Comparison of ENCODE assay signal across 29 cellular contexts in genomic region chr13:111370570-111371150, GRCh38. TPM values are rescaled to one million over a fixed set of nuclear protein-coding genes. Genes with fewer than 3 reads are reported as not detected.
"Had no signal": no experiment of that assay in that cellular context is flagged by ENCODE, and none has a peak within 500 bp of the region (broad histone marks: within the 10 kb centered on the region; RNA-seq: fewer than 3 reads in every experiment).

No MANE protein-coding gene starts in this region.

- H3K27ac ChIP-seq: heart right ventricle, lower lobe of right lung, pancreas, prostate gland, sigmoid colon, stomach, testis, thyroid gland, transverse colon, upper lobe of right lung had no signal

- H3K27ac Mint-ChIP-seq: mesothelial cell of epicardium; naive B cell; natural killer cell; nephron progenitor cell; stimulated activated naive B cell treated with anti-CD40 and anti-IgM and Interleukin-4, amounts not matched to agents 10 μg/mL and 1 μg/mL and 100 μg/mL, for 72 hours had no signal

- H3K27me3 ChIP-seq: pancreas, sigmoid colon, testis, thyroid gland, transverse colon, upper lobe of right lung had no signal

- H3K9me3 ChIP-seq: heart right ventricle, lower lobe of right lung, pancreas, prostate gland, sigmoid colon, stomach, testis, thyroid gland, transverse colon, upper lobe of right lung had no signal

- H3K36me3 Mint-ChIP-seq: mesothelial cell of epicardium; natural killer cell; stimulated activated naive B cell treated with anti-CD40 and anti-IgM and Interleukin-4, amounts not matched to agents 10 μg/mL and 1 μg/mL and 100 μg/mL, for 72 hours had no signal

- H3K36me3 ChIP-seq: heart right ventricle, lower lobe of right lung, pancreas, prostate gland, sigmoid colon, stomach, thyroid gland, transverse colon, upper lobe of right lung had no signal

- DNase-seq: heart right ventricle; hippocampal formation; kidney glomerular epithelial cell; left cardiac atrium; left ventricle myocardium superior; lower lobe of right lung; mesendoderm; naive B cell; natural killer cell; nephron progenitor cell; pancreas; retina; right cardiac atrium; sigmoid colon; small intestine; stimulated activated CD4-positive, alpha-beta T cell treated with anti-CD3 and anti-CD28 coated beads, Interleukin-12 subunit alpha, Interleukin-12 subunit beta, amount 100 ng/mL, for 4 hours; stimulated activated CD4-positive, alpha-beta T cell treated with anti-CD3 and anti-CD28 coated beads, Interleukin-15, amount 100 ng/mL, for 24 hours; stimulated activated CD4-positive, alpha-beta T cell treated with anti-CD3 and anti-CD28 coated beads, Interleukin-2, amount 100 ng/mL, for 24 hours; stimulated activated CD4-positive, alpha-beta T cell treated with anti-CD3 and anti-CD28 coated beads, Interleukin-4, amount 100 ng/mL, for 1 hour; stimulated activated naive B cell treated with anti-CD40 and anti-IgM and Interleukin-4, amounts not matched to agents 10 μg/mL and 1 μg/mL and 100 μg/mL, for 72 hours; stimulated activated naive CD8-positive, alpha-beta T cell treated with anti-CD3 and anti-CD28 coated beads, Interleukin-15, Interleukin-2, amounts not matched to agents 100 U/mL and 50 U/mL, for 24 hours; stomach; testis; transverse colon; upper lobe of right lung had no signal

- H3K4me3 ChIP-seq: heart right ventricle, lower lobe of right lung, pancreas, prostate gland, sigmoid colon, stomach, testis, thyroid gland, transverse colon, upper lobe of right lung had no signal

- H3K4me1 Mint-ChIP-seq: natural killer cell had no signal

- H3K4me3 Mint-ChIP-seq: mesothelial cell of epicardium; naive B cell; natural killer cell; nephron progenitor cell; stimulated activated naive B cell treated with anti-CD40 and anti-IgM and Interleukin-4, amounts not matched to agents 10 μg/mL and 1 μg/mL and 100 μg/mL, for 72 hours had no signal

- H3K4me1 ChIP-seq: heart right ventricle, lower lobe of right lung, pancreas, prostate gland, sigmoid colon, stomach, testis, thyroid gland, transverse colon, upper lobe of right lung had no signal

- H3K9me3 Mint-ChIP-seq: mesothelial cell of epicardium, natural killer cell had no signal

- ATAC-seq: heart right ventricle; left cardiac atrium; left lobe of liver; left ventricle myocardium superior; natural killer cell; pancreas; right cardiac atrium; stimulated activated naive B cell treated with anti-CD40 and anti-IgM and Interleukin-4, amounts not matched to agents 10 μg/mL and 1 μg/mL and 100 μg/mL, for 72 hours; stimulated activated naive CD8-positive, alpha-beta T cell treated with anti-CD3 and anti-CD28 coated beads, Interleukin-15, Interleukin-2, amounts not matched to agents 100 U/mL and 50 U/mL, for 24 hours had no signal

RNA-seq across cellular contexts. Expression of gene TEX29, which starts 50.2 kb away (rescaled TPM):
- total RNA-seq: natural killer cell, stomach, thyroid gland, transverse colon had no signal
